In genomic region chr3:52536369-52537164, GRCh38 we compare ENCODE assay signal across 8 cellular contexts.
A peak's percentile ranks its signal among the peaks of the same experiment; 100 is the strongest.
DNase-seq lines count a peak whose midpoint lies in the region; ATAC-seq and TF ChIP-seq lines count a peak whose summit lies in the region.

Gene UQCC5, plus strand, starts transcription at chr3:52536605. Its CDS starts 151 bp downstream, at chr3:52536756.

- peak; percentile 99 for TF ChIP-seq POLR2A in GM19099 (IDR thresholded peaks at IDR 0.05; ENCODE audit: extremely low read depth, insufficient read length, low read depth)

- ATAC-seq in HG03378 (IDR thresholded peaks at IDR 0.05; ENCODE audit: unreplicated experiment): peak; percentile 83

- DNase-seq in Ammon's horn (ENCODE audit: low spot score): peak; percentile 99
- DNase-seq in NCI-H446 treated with DMSO at 0.1 percent for 48 hours (lab: John Stamatoyannopoulos, UW): peak; percentile 91
- peak; percentile 96 for DNase-seq in activated CD4-positive, CD25-positive, alpha-beta regulatory T cell treated with anti-CD3 and anti-CD28 coated beads, Interleukin-2, amount 50 U/mL, for 72 hours
- DNase-seq in cerebellar cortex (ENCODE audit: low spot score): peak; percentile 98
- peak; percentile 99 for DNase-seq in islet precursor cell
- peak; percentile 95 for DNase-seq in stimulated activated CD4-positive, alpha-beta T cell treated with anti-CD3 and anti-CD28 coated beads, Interleukin-12 subunit alpha, Interleukin-12 subunit beta, amount 100 ng/mL, for 4 hours

Comparison
In these comparisons a context has a peak if more than half of its experiments do, and no peak if none do; other contexts are left out.
1. Peak in every context shown above with its lines: DNase-seq and ATAC-seq.